In genomic region chr15:40443255-40443654, GRCh38 we compare ENCODE assay signal across 14 cellular contexts. TPM values are rescaled to one million over a fixed set of nuclear protein-coding genes. Genes with fewer than 3 reads are reported as not detected.
DNase-seq lines count a peak whose midpoint lies in the region; ATAC-seq and TF ChIP-seq lines count a peak whose summit lies in the region.
"Had no signal": no experiment of that assay in that cellular context is flagged by ENCODE, and none has a peak within 500 bp of the region (broad histone marks: within the 10 kb centered on the region; RNA-seq: fewer than 3 reads in every experiment).

No MANE protein-coding gene starts in this region.

- TF ChIP-seq RAD21 in SK-N-SH (IDR thresholded peaks at IDR 0.05; ENCODE audit: low read length): no peak

- H2AK5ac ChIP-seq in trophoblast cell (ENCODE audit: low read length): no peak overlapping the region

- H3K4me1 ChIP-seq in SK-N-SH (ENCODE audit: control insufficient read depth in 1 of 2, insufficient read depth in 2 of 2, low read depth in 1 of 2, low read length in 1 of 2): peaks cover 6 to 29% of the 10 kb centered on the region in 2 experiments; a peak in 3 of 4 replicates
- peaks cover 32% of the 10 kb centered on the region for H3K4me1 ChIP-seq in PC-3 (ENCODE audit: insufficient read depth, low read length)
- H3K4me1 ChIP-seq in trophoblast cell (ENCODE audit: control insufficient read depth in 1 of 2, insufficient read depth in 2 of 2, low read length in 2 of 2): peaks cover 6 to 12% of the 10 kb centered on the region in 2 experiments
- peaks cover 16 to 69% (median 51%) of the 10 kb centered on the region in 6 donors for H3K4me1 ChIP-seq in spleen

- H4K20me1 ChIP-seq in SK-N-SH (ENCODE audit: insufficient read depth) (peaks cover 51% of the 10 kb centered on the region), PC-3 (ENCODE audit: low read length) (peaks cover 31% of the 10 kb centered on the region)

- H3K79me1 ChIP-seq in trophoblast cell (ENCODE audit: low read length): peaks cover 8% of the 10 kb centered on the region

- H3K18ac ChIP-seq in trophoblast cell (ENCODE audit: low read length): no peak overlapping the region

- H2BK120ac ChIP-seq in trophoblast cell (ENCODE audit: insufficient read depth, low read length, poor library complexity): no peak overlapping the region

- peaks cover 36% of the 10 kb centered on the region for H3K4me1 Mint-ChIP-seq in endothelial cell (ENCODE audit: unreplicated experiment)

- 98% methylated on average over 4 of the region's 4 CpGs for WGBS in SK-N-SH (ENCODE audit: low lambda C conversion rate)
- WGBS in trophoblast cell (ENCODE audit: extremely low coverage, insufficient coverage, insufficient read length): no CpG with 5 or more reads among the region's 4 CpGs
- WGBS in spleen, 5 donors: 86 to 94% (median 89%) methylated on average over 4 of the region's 4 CpGs

- CTCF ChIA-PET in SK-N-SH (lab: Yijun Ruan, JAX) (interaction anchor here (0.6 to 3.3 kb wide), 7 partner anchors 7 to 27 kb away, joined by 3 to 11 read pairs (median 7); partner anchors contain the start of gene CHST14), PC-3 (lab: Charles Lee) (interaction anchor here (0.6 kb wide), 1 partner anchor 116 kb away, joined by 3 read pairs; no protein-coding TSS in a partner anchor)

- H3K27ac ChIP-seq in SK-N-SH (ENCODE audit: low read depth in 2 of 2, low read length in 1 of 2) (no peak overlapping the region), PC-3 (ENCODE audit: low read length) (no peak overlapping the region), trophoblast cell (ENCODE audit: low read depth, low read length) (no peak overlapping the region), spleen (no peak overlapping the region)
- H3K27ac ChIP-seq: 22Rv1 had no signal

- TF ChIP-seq EP300 in SK-N-SH (IDR thresholded peaks at IDR 0.05; ENCODE audit: borderline replicate concordance in 1 of 2, low read depth in 1 of 2, low read length in 1 of 2): no peak

- H4K8ac ChIP-seq in trophoblast cell (ENCODE audit: low read depth, low read length): no peak overlapping the region

- H3K4me3 Mint-ChIP-seq in endothelial cell (ENCODE audit: unreplicated experiment): peak overlapping the region; percentile 93

- H3K4me2 ChIP-seq in SK-N-SH (peak overlapping the region; percentile 94), PC-3 (ENCODE audit: low read length) (peak overlapping the region; percentile 89; the same call in 1 of the 2 replicates), trophoblast cell (ENCODE audit: low read length) (no peak overlapping the region)

- H3K9me3 ChIP-seq in SK-N-SH (no peaks in the 10 kb centered on the region), PC-3 (ENCODE audit: low read length) (no peaks in the 10 kb centered on the region), trophoblast cell (ENCODE audit: insufficient read depth, low read depth, low read length) (no peaks in the 10 kb centered on the region), spleen (no peaks in the 10 kb centered on the region)

- peak overlapping the region; percentile 39 for H3K27ac Mint-ChIP-seq in endothelial cell (ENCODE audit: unreplicated experiment)

- H3K9me2 ChIP-seq in SK-N-SH (no peaks in the 10 kb centered on the region), PC-3 (replicated peaks; ENCODE audit: low read length) (no peaks in the 10 kb centered on the region)

- TF ChIP-seq CTCF in SK-N-SH (IDR thresholded peaks at IDR 0.05): no peak
- no peak for TF ChIP-seq CTCF in PC-3 (conservative IDR thresholded peaks at IDR 0.05; ENCODE audit: low read depth, low read length)
- TF ChIP-seq CTCF in endothelial cell (IDR thresholded peaks at IDR 0.05; ENCODE audit: unreplicated experiment): no peak
- TF ChIP-seq CTCF in spleen (IDR thresholded peaks at IDR 0.05 in 8 of 11, conservative IDR thresholded peaks at IDR 0.05 in 3 of 11): no peak

- H3F3A ChIP-seq in SK-N-SH (replicated peaks; ENCODE audit: insufficient read depth): no peaks in the 10 kb centered on the region
- H3F3A ChIP-seq in PC-3 (ENCODE audit: low read length, unreplicated experiment): no peaks in the 10 kb centered on the region

- ATAC-seq in SK-N-SH treated with all-trans-retinoic acid at 6 μM for 48 hours: no peak
- no peak for ATAC-seq in PC-3
- no peak for ATAC-seq in GM18502 (IDR thresholded peaks at IDR 0.05; ENCODE audit: poor library complexity, unreplicated experiment)

- no TSS peak for BruUV-seq in PC-3 (replicated peaks; lab: Mats Ljungman, UMichigan)

- H3K79me2 ChIP-seq in SK-N-SH (ENCODE audit: insufficient read depth): peaks cover 62% of the 10 kb centered on the region
- H3K79me2 ChIP-seq in PC-3 (ENCODE audit: low read length): peaks cover 64% of the 10 kb centered on the region
- peaks cover 13% of the 10 kb centered on the region for H3K79me2 ChIP-seq in trophoblast cell (ENCODE audit: control insufficient read depth, insufficient read depth, low read length, poor library complexity)

- H3K9ac ChIP-seq in SK-N-SH (no peak overlapping the region), PC-3 (ENCODE audit: low read length) (no peak overlapping the region), trophoblast cell (ENCODE audit: low read length) (no peak overlapping the region)

- no peak overlapping the region for H2BK12ac ChIP-seq in trophoblast cell (ENCODE audit: low read length)

- intact Hi-C loops in PC-3 (cut with micrococcal nuclease): loop anchor here (5.0 kb wide), 1 partner anchor 101 kb away; the partner anchor contains the start of gene CCDC9B
- intact Hi-C loops in spleen (cut with DNase I; ENCODE audit: low total_unique reads): no loop called here

- no peaks in the 10 kb centered on the region for H3K9me3 Mint-ChIP-seq in endothelial cell (ENCODE audit: unreplicated experiment)

- H3K23ac ChIP-seq in trophoblast cell (ENCODE audit: low read length): no peak overlapping the region

- no peak for TF ChIP-seq POLR2A in spleen (IDR thresholded peaks at IDR 0.05)

- peak overlapping the region; percentile 34 for H3K4ac ChIP-seq in trophoblast cell (ENCODE audit: low read depth, low read length)

- H2BK5ac ChIP-seq in trophoblast cell (ENCODE audit: low read depth, low read length, poor library complexity): no peak overlapping the region

- POLR2A ChIA-PET in SK-N-SH (lab: Yijun Ruan, JAX) (interaction anchor here (0.7 kb wide), 1 partner anchor 37 kb away, joined by 9 read pairs; no protein-coding TSS in a partner anchor), PC-3 (lab: Charles Lee; ENCODE audit: unreplicated experiment) (no interaction called here)

- no peak overlapping the region for H4K91ac ChIP-seq in trophoblast cell (ENCODE audit: low read depth, low read length)

- H3K36me3 ChIP-seq in SK-N-SH (replicated peaks in 1 of 2; ENCODE audit: control insufficient read depth in 1 of 2, insufficient read depth in 2 of 2, low read length in 1 of 2) (no peaks in the 10 kb centered on the region), PC-3 (ENCODE audit: low read depth, low read length) (no peaks in the 10 kb centered on the region), trophoblast cell (ENCODE audit: control insufficient read depth in 1 of 2, insufficient read depth in 2 of 2, low read length in 2 of 2) (no peaks in the 10 kb centered on the region), spleen (no peaks in the 10 kb centered on the region)

- H3K27me3 ChIP-seq in SK-N-SH (ENCODE audit: insufficient read depth) (no peaks in the 10 kb centered on the region), PC-3 (ENCODE audit: low read length) (no peaks in the 10 kb centered on the region), trophoblast cell (ENCODE audit: insufficient read depth, low read length) (no peaks in the 10 kb centered on the region), spleen (replicated peaks in 1 of 7) (peaks cover 0 to 32% (median 0%) of the 10 kb centered on the region in 7 donors)
- H3K27me3 ChIP-seq: dorsolateral prefrontal cortex had no signal

- peaks cover 3% of the 10 kb centered on the region for H3K36me3 Mint-ChIP-seq in endothelial cell (ENCODE audit: low read depth, unreplicated experiment)

- H4K12ac ChIP-seq in trophoblast cell (ENCODE audit: low read depth, low read length): no peak overlapping the region

- no peak for DNase-seq in SK-N-SH
- no peak for DNase-seq in PC-3
- no peak for DNase-seq in endothelial cell (ENCODE audit: low spot score)
- DNase-seq in trophoblast cell: peak in 1 of 2 donors; percentile 29
- no peak for DNase-seq in spleen
- DNase-seq in H4 (ENCODE audit: low spot score): no peak
- DNase-seq: DMS53; dorsolateral prefrontal cortex; HCEC 1CT; NCI-H1694 treated with DMSO at 0.1 percent for 48 hours; stimulated activated CD4-positive, alpha-beta T cell treated with anti-CD3 and anti-CD28 coated beads, Interleukin-4, amount 100 ng/mL, for 4 hours had no signal

- H2AFZ ChIP-seq in SK-N-SH (ENCODE audit: low read depth) (no peak overlapping the region), PC-3 (ENCODE audit: low read length) (no peak overlapping the region), trophoblast cell (ENCODE audit: insufficient read depth, low read length, poor library complexity) (no peak overlapping the region)

- H3K4me3 ChIP-seq in SK-N-SH (ENCODE audit: low read depth in 2 of 2, low read length in 1 of 2) (peak overlapping the region in 1 of 2 experiments; percentile 75; a peak in 1 of 4 replicates), PC-3 (ENCODE audit: low read length) (no peak overlapping the region), trophoblast cell (ENCODE audit: low read depth, low read length) (no peak overlapping the region), spleen (no peak overlapping the region)

- H3K27me3 Mint-ChIP-seq in endothelial cell (ENCODE audit: unreplicated experiment): peaks cover 22% of the 10 kb centered on the region

- H3K14ac ChIP-seq in trophoblast cell (ENCODE audit: low read length): no peak overlapping the region

RNA-seq across cellular contexts. Expression of gene BAHD1, which starts 2.5 kb away (rescaled TPM):
- polyA plus RNA-seq in SK-N-SH (2012; rRNA removed) (4.7 and 5.5 TPM in 2 replicates), spleen (10 to 100 TPM in 1 of 3 donors, 1 to 10 TPM in 2; 7.4 to 14.2 (median 8.7) TPM)
- 3.5 and 5.2 TPM in 2 replicates for polyA plus RNA-seq in SK-N-SH (2012; cell fraction: cytosol; rRNA removed)
- 20.7 and 22.9 TPM in 2 replicates for polyA plus RNA-seq in SK-N-SH (2012; cell fraction: nucleus; rRNA removed)
- total RNA-seq in PC-3 (2014; rRNA removed) (18.8 and 19.9 TPM in 2 replicates), endothelial cell (ENCODE audit: unreplicated experiment) (20.4 TPM), spleen (10 to 100 TPM; 13.5 to 27.0 (median 22.2) TPM)
- polyA plus RNA-seq in trophoblast cell (2013): 10.8 and 11.1 TPM in 2 replicates
- total RNA-seq in H4 (2014; rRNA removed; shearing (Covaris generic)): 5.3 and 6.0 TPM in 2 replicates

RNA-seq across cellular contexts. Expression of gene CHST14, which starts 27.5 kb away (rescaled TPM):
- 34.2 and 43.2 TPM in 2 replicates for polyA plus RNA-seq in SK-N-SH (2012; rRNA removed)
- 24.9 and 34.3 TPM in 2 replicates for polyA plus RNA-seq in SK-N-SH (2012; cell fraction: cytosol; rRNA removed)
- polyA plus RNA-seq in SK-N-SH (2012; cell fraction: nucleus; rRNA removed): 20.4 and 24.0 TPM in 2 replicates
- 12.2 and 13.0 TPM in 2 replicates for total RNA-seq in PC-3 (2014; rRNA removed)
- total RNA-seq in endothelial cell (ENCODE audit: unreplicated experiment): 36.5 TPM
- polyA plus RNA-seq in trophoblast cell (2013): 11.9 and 12.2 TPM in 2 replicates
- 10 to 100 TPM; 12.0 to 18.5 (median 15.3) TPM for total RNA-seq in spleen
- polyA plus RNA-seq in spleen: 10 to 100 TPM in 1 of 3 donors, 1 to 10 TPM in 2; 7.1 to 10.6 (median 9.0) TPM
- total RNA-seq in H4 (2014; rRNA removed; shearing (Covaris generic)): 31.6 and 34.6 TPM in 2 replicates

RNA-seq across cellular contexts. Expression of gene IVD, which starts 37.7 kb away (rescaled TPM):
- polyA plus RNA-seq in SK-N-SH (2012; rRNA removed) (54.2 and 73.8 TPM in 2 replicates), spleen (10 to 100 TPM; 25.1 to 44.4 (median 35.1) TPM)
- polyA plus RNA-seq in SK-N-SH (2012; cell fraction: cytosol; rRNA removed): 36.1 and 49.7 TPM in 2 replicates
- 81.3 and 112 TPM in 2 replicates for polyA plus RNA-seq in SK-N-SH (2012; cell fraction: nucleus; rRNA removed)
- total RNA-seq in PC-3 (2014; rRNA removed) (58.9 and 59.4 TPM in 2 replicates), endothelial cell (ENCODE audit: unreplicated experiment) (56.2 TPM), spleen (10 to 100 TPM; 39.6 to 93.9 (median 61.6) TPM)
- polyA plus RNA-seq in trophoblast cell (2013): 9.5 and 9.7 TPM in 2 replicates
- total RNA-seq in H4 (2014; rRNA removed; shearing (Covaris generic)): 9.1 and 13.6 TPM in 2 replicates
